Comparison of ENCODE assay signal across 8 cellular contexts in genomic region chr7:47945261-47946015, GRCh38. TPM values are rescaled to one million over a fixed set of nuclear protein-coding genes. Genes with fewer than 3 reads are reported as not detected.
DNase-seq lines count a peak whose midpoint lies in the region; ATAC-seq and TF ChIP-seq lines count a peak whose summit lies in the region.

No MANE protein-coding gene starts in this region.

- 39% methylated on average over 8 of the region's 8 CpGs for WGBS in mammary epithelial cell (ENCODE audit: low coverage, missing lambda C conversion rate)

- in situ Hi-C loops in mammary epithelial cell (cut with MboI; ENCODE audit: low sequenced_read_pairs in 2 of 2): loop anchor here in 1 of 2 donors (5.0 kb wide), 1 partner anchor 207 kb away; no protein-coding TSS in a partner anchor

- no peaks in the 10 kb centered on the region for H3K36me3 ChIP-seq in mammary epithelial cell (ENCODE audit: insufficient read depth, low read length)

- H3K4me1 ChIP-seq in mammary epithelial cell (ENCODE audit: insufficient read depth, low read length): peaks cover 16% of the 10 kb centered on the region

- H3K4me3 Mint-ChIP-seq in Calu3 (ENCODE audit: low read depth, unreplicated experiment): no peak overlapping the region

- no peaks in the 10 kb centered on the region for H3K27me3 Mint-ChIP-seq in Calu3 (ENCODE audit: unreplicated experiment)

- no peaks in the 10 kb centered on the region for H3K36me3 Mint-ChIP-seq in Calu3 (ENCODE audit: insufficient read depth, unreplicated experiment)

- H3K4me2 ChIP-seq in mammary epithelial cell (ENCODE audit: insufficient read depth, low read depth, low read length): no peak overlapping the region

- H3K9me3 ChIP-seq in mammary epithelial cell (replicated peaks; ENCODE audit: insufficient read depth, low read length): no peaks in the 10 kb centered on the region

- no peak overlapping the region for H3K4me3 ChIP-seq in mammary epithelial cell (replicated peaks in 1 of 3; ENCODE audit: insufficient read depth in 1 of 3, low read depth in 2 of 3, low read length in 3 of 3)

- H4K20me1 ChIP-seq in mammary epithelial cell (ENCODE audit: insufficient read depth, low read length): no peaks in the 10 kb centered on the region

- DNase-seq in Calu3 (peak; percentile 85), NCI-H1417 (lab: John Stamatoyannopoulos, UW) (peak; percentile 48 to 75 (median 48)), mammary epithelial cell (peak; percentile 30), left kidney (ENCODE audit: low read depth, low spot score) (peak; percentile 86)
- DNase-seq in stimulated activated CD4-positive, alpha-beta T cell treated with anti-CD3 and anti-CD28 coated beads, Interleukin-4, amount 100 ng/mL, for 48 hours (ENCODE audit: low read depth in 2 of 2): peak; percentile 71 to 81

- H3K27me3 ChIP-seq in mammary epithelial cell (ENCODE audit: insufficient read depth, low read length): no peaks in the 10 kb centered on the region

- H3K9ac ChIP-seq in mammary epithelial cell (ENCODE audit: insufficient read depth, low read length): no peak overlapping the region

- no peaks in the 10 kb centered on the region for H3K9me3 Mint-ChIP-seq in Calu3 (ENCODE audit: low read depth, unreplicated experiment)

- intact Hi-C loops in Calu3 (cut with micrococcal nuclease; ENCODE audit: unreplicated experiment) (loop anchor here (1.0 kb wide), 3 partner anchors 24 to 210 kb away; no protein-coding TSS in a partner anchor), mammary epithelial cell (cut with micrococcal nuclease) (loop anchor here (1.0 to 10.0 kb wide), 5 partner anchors 165 to 1909 kb away; no protein-coding TSS in a partner anchor)

- no peak overlapping the region for H2AFZ ChIP-seq in mammary epithelial cell (ENCODE audit: low read depth, low read length)

- H3K27ac Mint-ChIP-seq in Calu3 (ENCODE audit: unreplicated experiment): no peak overlapping the region

- BruUV-seq in Calu3 (replicated peaks; lab: Mats Ljungman, UMichigan) (no TSS peak), mammary epithelial cell (replicated peaks; lab: Mats Ljungman, UMichigan) (no TSS peak)

- dilution Hi-C loops in mammary epithelial cell (cut with HindIII; ENCODE audit: low sequenced_read_pairs): no loop called here

- no peaks in the 10 kb centered on the region for H3K79me2 ChIP-seq in mammary epithelial cell (ENCODE audit: insufficient read depth, low read length)

- CTCF ChIA-PET in Calu3 (lab: Charles Lee) (interaction anchor here (0.7 to 2.0 kb wide), 14 partner anchors 11 to 679 kb away, joined by 3 to 31 read pairs (median 4); no protein-coding TSS in a partner anchor), mammary epithelial cell (lab: Charles Lee; ENCODE audit: low non-redundant PET) (interaction anchor here (0.6 to 1.6 kb wide), 7 partner anchors 164 to 621 kb away, joined by 3 to 7 read pairs (median 3); no protein-coding TSS in a partner anchor)

- TF ChIP-seq CTCF in Calu3 (IDR thresholded peaks at IDR 0.05; ENCODE audit: unreplicated experiment): peak; percentile 76
- peak; percentile 88 for TF ChIP-seq CTCF in VCaP (conservative IDR thresholded peaks at IDR 0.05)
- TF ChIP-seq CTCF in mammary epithelial cell (conservative IDR thresholded peaks at IDR 0.05 in 1 of 2, IDR thresholded peaks at IDR 0.05 in 1 of 2; ENCODE audit: extremely low read depth in 1 of 2, insufficient read depth in 1 of 2, low read depth in 1 of 2, low read length in 2 of 2): peak; percentile 66 to 74

- ATAC-seq in GM21576 (IDR thresholded peaks at IDR 0.05; ENCODE audit: unreplicated experiment) (peak; percentile 53), HG03108 (IDR thresholded peaks at IDR 0.05; ENCODE audit: unreplicated experiment) (no peak)

- peaks cover 13% of the 10 kb centered on the region for H3K4me1 Mint-ChIP-seq in Calu3 (ENCODE audit: low read depth, unreplicated experiment)

- H3K27ac ChIP-seq in VCaP (no peak overlapping the region), mammary epithelial cell (ENCODE audit: insufficient read depth, low read depth, low read length) (no peak overlapping the region)

RNA-seq across cellular contexts. Expression of gene PKD1L1, which starts 2.8 kb away (rescaled TPM):
- 0.24 and 0.49 TPM in 2 replicates for total RNA-seq in Calu3 (2022)
- total RNA-seq in mammary epithelial cell: under 1 TPM in 1 of 2 donors, not detected in 1; 0.17 TPM
- polyA plus RNA-seq in mammary epithelial cell: 0.09 TPM
- not detected for polyA minus RNA-seq in mammary epithelial cell

RNA-seq across cellular contexts. Expression of gene HUS1, which starts 34.0 kb away (rescaled TPM):
- total RNA-seq in Calu3 (2022) (42.9 and 51.3 TPM in 2 replicates), mammary epithelial cell (10 to 100 TPM; 31.3 to 36.8 TPM)
- 23.2 TPM for polyA plus RNA-seq in mammary epithelial cell
- polyA minus RNA-seq in mammary epithelial cell: 12.4 TPM

Comparison
In these comparisons a context has a peak if more than half of its experiments do, and no peak if none do; other contexts are left out.
1. DNase-seq: peak in every context shown above with its lines; median percentile 86 in left kidney; 85 in Calu3; 76 in stimulated activated CD4-positive, alpha-beta T cell treated with anti-CD3 and anti-CD28 coated beads, Interleukin-4, amount 100 ng/mL, for 48 hours; 48 in NCI-H1417; 30 in mammary epithelial cell.